ENCODE assay signal across 16 cellular contexts in the genomic region with DNA sequence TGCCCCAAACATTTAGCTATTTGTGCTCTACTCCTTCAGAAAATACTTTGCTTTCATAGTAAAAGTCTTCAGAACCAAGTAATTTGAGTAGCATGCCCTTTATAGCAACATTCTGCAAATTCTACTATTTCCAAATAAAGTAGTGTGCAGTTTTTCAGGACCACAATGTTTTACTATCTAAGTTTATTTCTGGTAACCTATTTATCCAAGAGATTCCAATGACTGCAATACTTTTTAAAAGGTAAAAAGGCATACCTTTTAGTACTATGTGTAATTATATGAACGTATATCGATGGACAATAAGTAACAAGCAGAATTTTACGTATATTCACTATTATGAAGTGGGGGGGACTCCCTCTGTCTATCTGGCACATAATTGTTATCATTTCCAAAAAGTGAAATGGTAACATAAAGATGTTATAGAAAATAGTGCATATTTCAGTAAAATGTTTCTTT. TPM values are rescaled to one million over a fixed set of nuclear protein-coding genes. Genes with fewer than 3 reads are reported as not detected.
"Had no signal": no experiment of that assay in that cellular context is flagged by ENCODE, and none has a peak within 500 bp of the region (broad histone marks: within the 10 kb centered on the region; RNA-seq: fewer than 3 reads in every experiment).

No MANE protein-coding gene starts in this region.

- H3K27me3 ChIP-seq: adrenal gland, esophagus muscularis mucosa, right atrium auricular region, stomach had no signal

- H3K27ac ChIP-seq: adrenal gland, stomach had no signal

- FAIRE-seq: colon had no signal

- H3K4me3 ChIP-seq: adrenal gland, esophagus muscularis mucosa, right atrium auricular region, smooth muscle cell, stomach had no signal

- DNase-seq: activated CD4-positive, alpha-beta memory T cell treated with anti-CD3 and anti-CD28 coated beads for 36 hours; activated CD4-positive, alpha-beta T cell treated with anti-CD3 and anti-CD28 coated beads for 36 hours; activated CD8-positive, alpha-beta memory T cell treated with anti-CD3 and anti-CD28 coated beads, Interleukin-2, amount 10 ng/mL, durations not matched to agents 7 days and 5 days; activated naive CD4-positive, alpha-beta T cell treated with anti-CD3 and anti-CD28 coated beads, Interleukin-2, amount 10 ng/mL, durations not matched to agents 7 days and 5 days; activated T-cell treated with anti-CD3 and anti-CD28 coated beads, Interleukin-2, amount 50 U/mL, for 24 hours; adrenal gland; foreskin fibroblast; hippocampal formation; mesenchymal stem cell; natural killer cell; stomach; trophoblast cell had no signal

- H3K36me3 ChIP-seq: adrenal gland, esophagus muscularis mucosa, right atrium auricular region, stomach had no signal

- H3K9me3 ChIP-seq: adrenal gland, esophagus muscularis mucosa, right atrium auricular region, stomach had no signal

- H3K4me2 ChIP-seq: smooth muscle cell had no signal

- H3K4me1 ChIP-seq: adrenal gland had no signal

- ATAC-seq: activated CD4-positive, alpha-beta T cell treated with anti-CD3 and anti-CD28 coated beads for 36 hours; activated CD8-positive, alpha-beta memory T cell treated with anti-CD3 and anti-CD28 coated beads, Interleukin-2, amount 10 ng/mL, durations not matched to agents 7 days and 5 days; natural killer cell had no signal

RNA-seq across cellular contexts. Expression of gene CAV2, which starts 6.9 kb away (rescaled TPM):
- total RNA-seq: activated CD4-positive, alpha-beta memory T cell treated with anti-CD3 and anti-CD28 coated beads for 36 hours; activated CD4-positive, alpha-beta T cell treated with anti-CD3 and anti-CD28 coated beads for 36 hours had no signal

RNA-seq across cellular contexts. Expression of gene CAV1, which starts 32.2 kb away (rescaled TPM):
- total RNA-seq: natural killer cell had no signal
